Comparison of ENCODE assay signal across 22 cellular contexts in the genomic region with DNA sequence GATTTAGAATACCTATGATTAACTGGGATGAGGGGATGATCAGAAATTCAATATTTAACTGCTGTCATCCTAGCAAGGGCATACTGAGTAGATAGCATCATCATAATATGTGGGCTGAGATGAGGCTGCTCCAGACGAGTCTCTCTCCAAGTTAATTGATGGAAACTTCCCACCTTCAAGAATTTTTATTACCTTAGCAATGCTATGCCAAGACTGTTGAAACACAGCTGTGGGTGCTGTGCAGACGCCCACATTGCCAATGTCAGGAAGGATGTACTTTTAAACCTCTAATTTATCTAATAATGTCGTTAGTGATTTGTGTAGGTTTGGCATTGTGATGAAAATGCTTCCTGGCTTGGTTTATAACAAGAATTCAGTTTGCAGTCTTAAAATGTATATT.
"Had no signal": no experiment of that assay in that cellular context is flagged by ENCODE, and none has a peak within 500 bp of the region (broad histone marks: within the 10 kb centered on the region; RNA-seq: fewer than 3 reads in every experiment).

No MANE protein-coding gene starts in this region.

- FAIRE-seq: frontal cortex had no signal

- H3K4me3 ChIP-seq: adrenal gland, breast epithelium, cardiac muscle cell, coronary artery, dorsolateral prefrontal cortex, heart left ventricle had no signal

- H3K27me3 ChIP-seq: adrenal gland, breast epithelium, cardiac muscle cell, dorsolateral prefrontal cortex, heart left ventricle had no signal

- H3K9me3 ChIP-seq: adrenal gland, breast epithelium, heart left ventricle had no signal

- DNase-seq: activated CD4-positive, alpha-beta memory T cell treated with anti-CD3 and anti-CD28 coated beads, Interleukin-2, amount 10 ng/mL, durations not matched to agents 7 days and 5 days; activated CD4-positive, alpha-beta T cell treated with anti-CD3 and anti-CD28 coated beads for 36 hours; activated CD4-positive, alpha-beta T cell treated with anti-CD3 and anti-CD28 coated beads, Interleukin-2, amount 10 ng/mL, durations not matched to agents 24 days and 14 days; activated CD4-positive, CD25-positive, alpha-beta regulatory T cell; activated CD4-positive, CD25-positive, alpha-beta regulatory T cell treated with anti-CD3 and anti-CD28 coated beads, Interleukin-2, amount 50 U/mL, for 72 hours; activated effector memory CD4-positive, alpha-beta T cell treated with Interleukin-2 at 50 U/mL for 16 hours; activated naive CD4-positive, alpha-beta T cell treated with anti-CD3 and anti-CD28 coated beads for 36 hours; activated naive CD8-positive, alpha-beta T cell treated with anti-CD3 and anti-CD28 coated beads for 36 hours; activated naive CD8-positive, alpha-beta T cell treated with anti-CD3 and anti-CD28 coated beads, Interleukin-2, amount 50 U/mL, for 24 hours; activated T-cell treated with anti-CD3 and anti-CD28 coated beads, Interleukin-2, amount 50 U/mL, for 4 hours; adrenal gland; aorta; dorsolateral prefrontal cortex; effector memory CD4-positive, alpha-beta T cell; endodermal cell; foreskin fibroblast; heart left ventricle; T-helper 2 cell had no signal

- H3K36me3 ChIP-seq: adrenal gland, breast epithelium, cardiac muscle cell, heart left ventricle had no signal

- H3K4me1 ChIP-seq: adrenal gland, breast epithelium, heart left ventricle had no signal

- H3K27ac ChIP-seq: adrenal gland, breast epithelium, cardiac muscle cell, coronary artery, dorsolateral prefrontal cortex, heart left ventricle had no signal
